ENCODE assay signal across 8 cellular contexts in genomic region chr7:70694909-70695803, GRCh38.
DNase-seq lines count a peak whose midpoint lies in the region; ATAC-seq and TF ChIP-seq lines count a peak whose summit lies in the region.

No MANE protein-coding gene starts in this region.

- H3K9me3 ChIP-seq in SJSA1 (replicated peaks), result no peaks in the 10 kb centered on the region

- peak; percentile 52 for DNase-seq in GM13976 (ENCODE audit: low spot score)
- no peak for DNase-seq in SJSA1 (ENCODE audit: low read depth in 1 of 2, low spot score in 2 of 2)
- peak; percentile 35 for DNase-seq in neural crest cell (ENCODE audit: low read depth, low spot score)
- DNase-seq in mucosa of gallbladder (ENCODE audit: low spot score), result no peak
- DNase-seq in anterior cingulate cortex (lab: John Stamatoyannopoulos, UW), result no peak
- DNase-seq in SHP77 (lab: John Stamatoyannopoulos, UW), result no peak

- no peaks in the 10 kb centered on the region for H3K79me2 ChIP-seq in ACC112 (ENCODE audit: control insufficient read depth, insufficient read depth, low read length, unreplicated experiment)

- peaks cover 3% of the 10 kb centered on the region for H3K4me1 ChIP-seq in ACC112 (ENCODE audit: control insufficient read depth, insufficient read depth, low read length, unreplicated experiment)
- H3K4me1 ChIP-seq in SJSA1 (replicated peaks), result peaks cover 15% of the 10 kb centered on the region

- H3K9me3 Mint-ChIP-seq in neural crest cell, result no peaks in the 10 kb centered on the region

- H3K27ac ChIP-seq in ACC112 (ENCODE audit: low read depth, low read length) (no peak overlapping the region), SJSA1 (no peak overlapping the region)

- peak overlapping the region; percentile 69 for H2AFZ ChIP-seq in ACC112 (ENCODE audit: low read length, unreplicated experiment)

- peak overlapping the region; percentile 99 for H3K27ac Mint-ChIP-seq in neural crest cell (ENCODE audit: unreplicated experiment)

- H3K36me3 Mint-ChIP-seq in neural crest cell (ENCODE audit: low read depth), result peaks cover 6% of the 10 kb centered on the region

- H3K27me3 Mint-ChIP-seq in neural crest cell (ENCODE audit: low read depth), result peaks cover 8% of the 10 kb centered on the region

- peak; percentile 12 for ATAC-seq in esophagus mucosa

- TF ChIP-seq CTCF in GM13976 (IDR thresholded peaks at IDR 0.05; ENCODE audit: borderline replicate concordance, control extremely low read depth, extremely low read depth, insufficient read depth, missing control alignments) (no peak), neural crest cell (conservative IDR thresholded peaks at IDR 0.05) (no peak)

- H3K4me3 Mint-ChIP-seq in neural crest cell, result peak overlapping the region; percentile 99

- H3K4me1 Mint-ChIP-seq in neural crest cell, result peaks cover 8% of the 10 kb centered on the region

- in situ Hi-C loops in GM13976 (cut with MboI; ENCODE audit: low sequenced_read_pairs, unreplicated experiment), result no loop called here

- peaks cover 32% of the 10 kb centered on the region for H3K27me3 ChIP-seq in ACC112 (ENCODE audit: insufficient read depth, low read length)
- H3K27me3 ChIP-seq in SJSA1 (replicated peaks), result peaks cover 38% of the 10 kb centered on the region

- no peaks in the 10 kb centered on the region for H3K36me3 ChIP-seq in ACC112 (ENCODE audit: insufficient read depth, low read length)
- no peaks in the 10 kb centered on the region for H3K36me3 ChIP-seq in SJSA1

- H3K4me3 ChIP-seq in ACC112 (ENCODE audit: low read depth, low read length) (peak overlapping the region; percentile 89), SJSA1 (peak overlapping the region; percentile 33)

Comparison
In these comparisons a context has a peak if more than half of its experiments do, and no peak if none do; other contexts are left out.
1. DNase-seq: peak in GM13976 (single experiment) and neural crest cell (single experiment); none in SJSA1 (0 of 2), mucosa of gallbladder (single experiment), anterior cingulate cortex (0 of 58) and SHP77 (0 of 2).